Comparison of ENCODE assay signal across 8 cellular contexts in the genomic region with DNA sequence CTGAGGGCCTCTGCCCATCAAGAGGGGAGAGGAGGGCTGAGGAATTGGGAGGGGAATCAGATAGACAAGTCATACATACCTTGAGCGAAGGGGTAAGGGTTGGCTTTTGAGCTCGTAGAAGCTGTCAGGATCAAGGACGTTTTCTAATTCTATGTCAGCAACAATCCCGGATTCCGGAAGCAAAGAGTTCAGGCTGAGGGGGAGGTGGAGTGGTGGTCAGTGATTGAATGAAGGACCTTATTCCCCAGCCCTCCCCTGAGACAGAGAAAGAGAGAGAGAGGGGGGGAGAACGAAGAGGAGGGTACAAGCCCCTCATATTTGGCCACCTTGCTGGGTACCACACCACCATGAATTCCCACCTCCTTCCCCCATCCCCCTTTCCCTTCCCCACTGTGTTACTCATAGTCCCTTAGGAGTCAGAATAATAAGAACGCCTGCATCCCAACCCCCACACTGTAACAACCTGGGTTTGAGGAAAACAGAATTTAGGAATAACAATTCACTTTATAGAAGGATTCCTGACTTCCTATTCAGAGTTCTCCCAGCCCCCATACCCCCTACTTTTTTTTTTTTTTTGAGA. TPM values are rescaled to one million over a fixed set of nuclear protein-coding genes. Genes with fewer than 3 reads are reported as not detected.
DNase-seq lines count a peak whose midpoint lies in the region; ATAC-seq and TF ChIP-seq lines count a peak whose summit lies in the region.

No MANE protein-coding gene starts in this region.

- H2BK12ac ChIP-seq in H9 (ENCODE audit: insufficient read length, low read depth, low read length), result no peak overlapping the region

- H3K79me1 ChIP-seq in H9 (ENCODE audit: insufficient read depth, low read depth, low read length, poor library complexity, severe bottlenecking), result peaks cover 8% of the 10 kb centered on the region

- H3K4me1 ChIP-seq in H9 (ENCODE audit: insufficient read depth, low read length), result peaks cover 5% of the 10 kb centered on the region

- peaks cover 12% of the 10 kb centered on the region; the same call in 1 of the 2 replicates for H3K79me2 ChIP-seq in H9 (ENCODE audit: insufficient read depth, low read length)

- H3K27me3 Mint-ChIP-seq in H9 (ENCODE audit: low read depth) (no peaks in the 10 kb centered on the region), glutamatergic neuron (ENCODE audit: unreplicated experiment) (peaks cover 6% of the 10 kb centered on the region)
- H3K27me3 Mint-ChIP-seq in activated CD4-positive, alpha-beta memory T cell treated with anti-CD3 and anti-CD28 coated beads for 36 hours, result no peaks in the 10 kb centered on the region

- no peak overlapping the region for H2AK5ac ChIP-seq in H9 (ENCODE audit: insufficient read length, low read length)

- peak overlapping the region; percentile 96 for H3K4me2 ChIP-seq in H9 (ENCODE audit: insufficient read depth, insufficient read length, low read length)

- H3K23me2 ChIP-seq in H9 (ENCODE audit: insufficient read length, low read depth, low read length, poor library complexity, severe bottlenecking), result peaks cover 7% of the 10 kb centered on the region

- H2BK20ac ChIP-seq in H9 (ENCODE audit: low read depth, low read length, poor library complexity, severe bottlenecking), result no peak overlapping the region

- H3T11ph ChIP-seq in H9 (ENCODE audit: low read length), result no peak overlapping the region

- no peak overlapping the region for H3K56ac ChIP-seq in H9 (ENCODE audit: insufficient read length, low read depth, low read length)

- H3K4me3 ChIP-seq in skin epidermis, result peak overlapping the region in 2 of 7 experiments; percentile 5 to 71

- POLR2A ChIA-PET in activated CD4-positive, alpha-beta memory T cell treated with anti-CD3 and anti-CD28 coated beads for 36 hours (lab: Charles Lee), result interaction anchor here (0.5 kb wide), 1 partner anchor 21 kb away, joined by 3 read pairs; no protein-coding TSS in a partner anchor

- H3K27ac ChIP-seq in H9 (ENCODE audit: insufficient read length, low read depth, low read length) (peak overlapping the region; percentile 98), skin epidermis (peak overlapping the region in 19 of 21 experiments; percentile 17 to 99 (median 60))

- H3K4me3 Mint-ChIP-seq in H9 (peak overlapping the region; percentile 90 to 96), glutamatergic neuron (ENCODE audit: unreplicated experiment) (peak overlapping the region; percentile 91)
- H3K4me3 Mint-ChIP-seq in activated CD4-positive, alpha-beta memory T cell treated with anti-CD3 and anti-CD28 coated beads for 36 hours, result peak overlapping the region; percentile 91

- no peak overlapping the region for H2BK15ac ChIP-seq in H9 (ENCODE audit: low read depth, low read length)

- H4K5ac ChIP-seq in H9 (ENCODE audit: insufficient read length, low read depth, low read length), result peak overlapping the region; percentile 65

- no peak overlapping the region for H4K8ac ChIP-seq in H9 (replicated peaks; ENCODE audit: insufficient read length, low read depth, low read length)

- H3K23ac ChIP-seq in H9 (ENCODE audit: insufficient read length, low read depth, low read length), result no peak overlapping the region

- no peak overlapping the region for H4K91ac ChIP-seq in H9 (ENCODE audit: insufficient read length, low read depth, low read length)

- H3K27ac Mint-ChIP-seq in H9, result peak overlapping the region; percentile 97 to 100 (median 98)
- peak overlapping the region; percentile 78 for H3K27ac Mint-ChIP-seq in activated CD4-positive, alpha-beta memory T cell treated with anti-CD3 and anti-CD28 coated beads for 36 hours
- peak overlapping the region; percentile 72 for H3K27ac Mint-ChIP-seq in glutamatergic neuron (ENCODE audit: unreplicated experiment)

- TF ChIP-seq CTCF in H9 (conservative IDR thresholded peaks at IDR 0.05) (no peak), glutamatergic neuron (IDR thresholded peaks at IDR 0.05; ENCODE audit: partially characterized antibody, unreplicated experiment) (no peak)

- H3K36me3 Mint-ChIP-seq in H9 (ENCODE audit: insufficient read depth in 1 of 3, low read depth in 3 of 3), result peaks cover 29 to 42% (median 40%) of the 10 kb centered on the region in 3 experiments
- H3K36me3 Mint-ChIP-seq in activated CD4-positive, alpha-beta memory T cell treated with anti-CD3 and anti-CD28 coated beads for 36 hours, result peaks cover 19% of the 10 kb centered on the region
- no peaks in the 10 kb centered on the region for H3K36me3 Mint-ChIP-seq in glutamatergic neuron (ENCODE audit: unreplicated experiment)

- WGBS in H9 (ENCODE audit: extremely low coverage, insufficient read length, low lambda C conversion rate), result no CpG with 5 or more reads among the region's 7 CpGs

- H3K9me3 ChIP-seq in H9 (ENCODE audit: control insufficient read depth, low read depth, low read length), result no peaks in the 10 kb centered on the region

- H3K14ac ChIP-seq in H9 (ENCODE audit: insufficient read depth, low read length), result no peak overlapping the region

- H3K4me1 Mint-ChIP-seq in H9 (peaks cover 21 to 22% of the 10 kb centered on the region in 2 experiments), glutamatergic neuron (ENCODE audit: low read depth, unreplicated experiment) (peaks cover 3% of the 10 kb centered on the region)
- peaks cover 30% of the 10 kb centered on the region for H3K4me1 Mint-ChIP-seq in activated CD4-positive, alpha-beta memory T cell treated with anti-CD3 and anti-CD28 coated beads for 36 hours (ENCODE audit: low read depth)

- peak overlapping the region; percentile 57 for H3K9ac ChIP-seq in H9 (ENCODE audit: extremely low read depth, insufficient read length, low read length)

- no peak overlapping the region for H2AFZ ChIP-seq in H9 (ENCODE audit: low read length)

- no peaks in the 10 kb centered on the region for H4K20me1 ChIP-seq in H9 (ENCODE audit: control insufficient read depth, insufficient read depth, insufficient read length)

- H3K18ac ChIP-seq in H9 (ENCODE audit: insufficient read length, low read depth, low read length), result peak overlapping the region; percentile 34

- no peak for ATAC-seq in HG02970 (IDR thresholded peaks at IDR 0.05; ENCODE audit: low FRiP score, unreplicated experiment)
- no peak for ATAC-seq in HG02852 (IDR thresholded peaks at IDR 0.05; ENCODE audit: unreplicated experiment)

- H2BK5ac ChIP-seq in H9 (ENCODE audit: insufficient read length, low read length), result peak overlapping the region; percentile 73

- H3K4ac ChIP-seq in H9 (ENCODE audit: low read depth, low read length), result no peak overlapping the region

- no peaks in the 10 kb centered on the region for H3K27me3 ChIP-seq in H9 (ENCODE audit: insufficient read depth, low read length)

- CTCF ChIA-PET in activated CD4-positive, alpha-beta memory T cell treated with anti-CD3 and anti-CD28 coated beads for 36 hours (lab: Charles Lee), result no interaction called here

- intact Hi-C loops in activated CD4-positive, alpha-beta memory T cell treated with anti-CD3 and anti-CD28 coated beads for 36 hours (cut with micrococcal nuclease), result loop anchor here (10.0 kb wide), 1 partner anchor 206 kb away; a partner anchor contains a TSS

- DNase-seq in H9, result no peak
- DNase-seq in activated CD4-positive, alpha-beta memory T cell treated with anti-CD3 and anti-CD28 coated beads for 36 hours, result no peak
- no peak for DNase-seq in glutamatergic neuron
- DNase-seq in glomerular visceral epithelial cell (ENCODE audit: extremely low spot score), result no peak
- no peak for DNase-seq in HuH-7.5 (ENCODE audit: low spot score)

- H3K9me3 Mint-ChIP-seq in H9, result peaks cover 66 to 68% of the 10 kb centered on the region in 2 experiments
- no peaks in the 10 kb centered on the region for H3K9me3 Mint-ChIP-seq in activated CD4-positive, alpha-beta memory T cell treated with anti-CD3 and anti-CD28 coated beads for 36 hours
- peaks cover 4% of the 10 kb centered on the region for H3K9me3 Mint-ChIP-seq in glutamatergic neuron (ENCODE audit: unreplicated experiment)

- no peak overlapping the region for H2BK120ac ChIP-seq in H9 (ENCODE audit: low read depth, low read length, poor library complexity, severe bottlenecking)

RNA-seq across cellular contexts. Expression of a gene that starts 2.7 kb away (rescaled TPM):
- total RNA-seq in H9 (2021), result 58.9 and 59.8 TPM in 2 replicates
- total RNA-seq in activated CD4-positive, alpha-beta memory T cell treated with anti-CD3 and anti-CD28 coated beads for 36 hours, result 10 to 100 TPM; 29.0 to 29.1 TPM
- 39.8 TPM for total RNA-seq in glutamatergic neuron (ENCODE audit: unreplicated experiment)

RNA-seq across cellular contexts. Expression of a gene that starts 18.3 kb away (rescaled TPM):
- 14.5 and 15.7 TPM in 2 replicates for total RNA-seq in H9 (2021)
- 1 to 10 TPM; 2.7 to 3.6 TPM for total RNA-seq in activated CD4-positive, alpha-beta memory T cell treated with anti-CD3 and anti-CD28 coated beads for 36 hours
- total RNA-seq in glutamatergic neuron (ENCODE audit: unreplicated experiment), result 17.6 TPM

RNA-seq across cellular contexts. Expression of a gene that starts 33.3 kb away (rescaled TPM):
- total RNA-seq in H9 (2021), result 12.2 and 13.4 TPM in 2 replicates
- 10 to 100 TPM; 13.2 TPM for total RNA-seq in activated CD4-positive, alpha-beta memory T cell treated with anti-CD3 and anti-CD28 coated beads for 36 hours
- 41.5 TPM for total RNA-seq in glutamatergic neuron (ENCODE audit: unreplicated experiment)

RNA-seq across cellular contexts. Expression of a gene that starts 38.4 kb away (rescaled TPM):
- total RNA-seq in H9 (2021) (70.1 and 71.8 TPM in 2 replicates), glutamatergic neuron (ENCODE audit: unreplicated experiment) (129 TPM)
- 10 to 100 TPM; 76.1 to 78.4 TPM for total RNA-seq in activated CD4-positive, alpha-beta memory T cell treated with anti-CD3 and anti-CD28 coated beads for 36 hours

RNA-seq across cellular contexts. Expression of a gene that starts 39.2 kb away (rescaled TPM):
- total RNA-seq in H9 (2021) (31.5 and 35.8 TPM in 2 replicates), glutamatergic neuron (ENCODE audit: unreplicated experiment) (66.4 TPM)
- total RNA-seq in activated CD4-positive, alpha-beta memory T cell treated with anti-CD3 and anti-CD28 coated beads for 36 hours, result 10 to 100 TPM; 23.3 to 28.9 TPM
